In genomic region chr16:50183316-50183715, GRCh38 we compare ENCODE assay signal across 18 cellular contexts. TPM values are rescaled to one million over a fixed set of nuclear protein-coding genes. Genes with fewer than 3 reads are reported as not detected.
DNase-seq lines count a peak whose midpoint lies in the region; ATAC-seq, FAIRE-seq and TF ChIP-seq lines count a peak whose summit lies in the region.
"Had no signal": no experiment of that assay in that cellular context is flagged by ENCODE, and none has a peak within 500 bp of the region (broad histone marks: within the 10 kb centered on the region; RNA-seq: fewer than 3 reads in every experiment).

No MANE protein-coding gene starts in this region.

- H3K79me1 ChIP-seq in mesendoderm (ENCODE audit: low read length) = peaks cover 6% of the 10 kb centered on the region

- intact Hi-C loops in left cardiac atrium (cut with DNase I) (no loop called here), left ventricle myocardium inferior (cut with micrococcal nuclease) (no loop called here)

- no peak overlapping the region for H2BK5ac ChIP-seq in mesendoderm (ENCODE audit: low read length)

- H4K8ac ChIP-seq in mesendoderm (ENCODE audit: low read depth, low read length) = no peak overlapping the region

- H3K9ac ChIP-seq in astrocyte (ENCODE audit: low read length) (no peak overlapping the region), mesendoderm (ENCODE audit: low read length) (no peak overlapping the region)

- no peak overlapping the region for H3K56ac ChIP-seq in mesendoderm (ENCODE audit: low read length)

- H3K4ac ChIP-seq in mesendoderm (ENCODE audit: low read depth, low read length) = no peak overlapping the region

- H3K79me2 ChIP-seq in astrocyte (ENCODE audit: insufficient read depth, low read length) = peaks cover 56% of the 10 kb centered on the region
- peaks cover 2% of the 10 kb centered on the region for H3K79me2 ChIP-seq in mesendoderm (ENCODE audit: control insufficient read depth, insufficient read depth, low read length)

- peaks cover 32% of the 10 kb centered on the region for H3K4me1 ChIP-seq in left ventricle myocardium inferior
- H3K4me1 ChIP-seq in astrocyte (ENCODE audit: insufficient read depth, low read length) = peaks cover 17% of the 10 kb centered on the region
- H3K4me1 ChIP-seq in mesendoderm (ENCODE audit: control insufficient read depth, low read depth, low read length) = peaks cover 2% of the 10 kb centered on the region
- H3K4me1 ChIP-seq: colonic mucosa had no signal

- H3K18ac ChIP-seq in mesendoderm (ENCODE audit: low read length) = no peak overlapping the region

- H4K20me1 ChIP-seq in astrocyte (ENCODE audit: insufficient read depth, low read length) = peaks cover 23% of the 10 kb centered on the region

- H3K36me3 ChIP-seq in left ventricle myocardium inferior (no peaks in the 10 kb centered on the region), astrocyte (ENCODE audit: insufficient read depth, low read length) (no peaks in the 10 kb centered on the region), mesendoderm (ENCODE audit: control insufficient read depth, insufficient read depth, low read length) (no peaks in the 10 kb centered on the region)
- H3K36me3 ChIP-seq: colonic mucosa, tibial nerve had no signal

- H2AFZ ChIP-seq in astrocyte (ENCODE audit: low read depth, low read length) = no peak overlapping the region

- H3K36me3 Mint-ChIP-seq in astrocyte (ENCODE audit: low read depth, unreplicated experiment) (no peaks in the 10 kb centered on the region), type B pancreatic cell (peaks cover 3% of the 10 kb centered on the region)

- no CpG with 5 or more reads among the region's 4 CpGs for WGBS in mesendoderm (ENCODE audit: extremely low coverage, insufficient coverage, low lambda C conversion rate)

- H3K9me3 ChIP-seq in left ventricle myocardium inferior (replicated peaks) = no peaks in the 10 kb centered on the region
- no peaks in the 10 kb centered on the region for H3K9me3 ChIP-seq in astrocyte (ENCODE audit: insufficient read depth, low read depth, low read length)
- H3K9me3 ChIP-seq: colonic mucosa, tibial nerve had no signal

- no peak overlapping the region for H2AK5ac ChIP-seq in mesendoderm (ENCODE audit: low read length)

- H3K23ac ChIP-seq in mesendoderm (ENCODE audit: low read length) = no peak overlapping the region

- no peak for TF ChIP-seq CTCF in left ventricle myocardium inferior (IDR thresholded peaks at IDR 0.05; ENCODE audit: borderline replicate concordance)
- TF ChIP-seq CTCF in astrocyte (IDR thresholded peaks at IDR 0.05; ENCODE audit: insufficient read depth, low read depth, low read length) = no peak
- TF ChIP-seq CTCF in type B pancreatic cell (conservative IDR thresholded peaks at IDR 0.05) = no peak

- no peaks in the 10 kb centered on the region for H3K27me3 Mint-ChIP-seq in astrocyte (ENCODE audit: low read depth, unreplicated experiment)
- H3K27me3 Mint-ChIP-seq in type B pancreatic cell = no peaks in the 10 kb centered on the region
- H3K27me3 Mint-ChIP-seq: activated naive CD8-positive, alpha-beta T cell treated with anti-CD3 and anti-CD28 coated beads, Interleukin-2, amount 10 ng/mL, durations not matched to agents 7 days and 5 days had no signal

- H3K27me3 ChIP-seq in left ventricle myocardium inferior (ENCODE audit: low read depth) (no peaks in the 10 kb centered on the region), astrocyte (ENCODE audit: insufficient read depth, low read length) (no peaks in the 10 kb centered on the region), mesendoderm (ENCODE audit: insufficient read depth, low read length, poor library complexity) (no peaks in the 10 kb centered on the region)
- H3K27me3 ChIP-seq: colonic mucosa, tibial nerve had no signal

- H2BK120ac ChIP-seq in mesendoderm (ENCODE audit: low read depth, low read length) = no peak overlapping the region

- no peak overlapping the region for H3K27ac Mint-ChIP-seq in astrocyte (ENCODE audit: unreplicated experiment)
- H3K27ac Mint-ChIP-seq in type B pancreatic cell = no peak overlapping the region
- H3K27ac Mint-ChIP-seq: activated naive CD8-positive, alpha-beta T cell treated with anti-CD3 and anti-CD28 coated beads, Interleukin-2, amount 10 ng/mL, durations not matched to agents 7 days and 5 days had no signal

- H3K4me1 Mint-ChIP-seq in astrocyte (ENCODE audit: low read depth, unreplicated experiment) (peaks cover 19% of the 10 kb centered on the region), type B pancreatic cell (ENCODE audit: unreplicated experiment) (peaks cover 13% of the 10 kb centered on the region)

- peak overlapping the region; percentile 44 for H3K4me2 ChIP-seq in astrocyte (ENCODE audit: low read length)
- H3K4me2 ChIP-seq in mesendoderm (ENCODE audit: low read length) = no peak overlapping the region

- H3K9me3 Mint-ChIP-seq in astrocyte (ENCODE audit: unreplicated experiment) (no peaks in the 10 kb centered on the region), type B pancreatic cell (no peaks in the 10 kb centered on the region)
- H3K9me3 Mint-ChIP-seq: activated naive CD8-positive, alpha-beta T cell treated with anti-CD3 and anti-CD28 coated beads, Interleukin-2, amount 10 ng/mL, durations not matched to agents 7 days and 5 days had no signal

- H3K4me3 ChIP-seq in left ventricle myocardium inferior (no peak overlapping the region), astrocyte (ENCODE audit: insufficient read depth, low read depth, low read length) (no peak overlapping the region), mesendoderm (ENCODE audit: low read length) (no peak overlapping the region)
- H3K4me3 ChIP-seq: colonic mucosa, tibial nerve had no signal

- FAIRE-seq in astrocyte (lab: Jason Lieb, UNC) = no peak

- H3K27ac ChIP-seq in left ventricle myocardium inferior (replicated peaks) (no peak overlapping the region), astrocyte (ENCODE audit: low read depth, low read length) (peak overlapping the region; percentile 51), mesendoderm (ENCODE audit: low read depth, low read length) (no peak overlapping the region)
- H3K27ac ChIP-seq: colonic mucosa, tibial nerve had no signal

- H4K5ac ChIP-seq in mesendoderm (ENCODE audit: low read length) = no peak overlapping the region

- no peak for DNase-seq in left cardiac atrium
- DNase-seq in left ventricle myocardium inferior = no peak
- peak; percentile 95 for DNase-seq in astrocyte (ENCODE audit: low read depth)
- peak; percentile 38 for DNase-seq in glomerular visceral epithelial cell (ENCODE audit: extremely low spot score)
- no peak for DNase-seq in type B pancreatic cell (ENCODE audit: extremely low spot score, unreplicated experiment)
- no peak for DNase-seq in mesendoderm
- no peak for DNase-seq in NCI-H1105 (lab: John Stamatoyannopoulos, UW)
- DNase-seq: activated naive CD8-positive, alpha-beta T cell treated with anti-CD3 and anti-CD28 coated beads, Interleukin-2, amount 10 ng/mL, durations not matched to agents 7 days and 5 days; colonic mucosa; erythroblast; hippocampal formation; left colon; NCI-H2171; NCI-H82; stimulated activated CD4-positive, alpha-beta T cell treated with anti-CD3 and anti-CD28 coated beads, Interleukin-4, amount 100 ng/mL, for 1 hour had no signal

- H3K4me3 Mint-ChIP-seq in astrocyte (ENCODE audit: unreplicated experiment) (no peak overlapping the region), type B pancreatic cell (peak overlapping the region; percentile 1)
- H3K4me3 Mint-ChIP-seq: activated naive CD8-positive, alpha-beta T cell treated with anti-CD3 and anti-CD28 coated beads, Interleukin-2, amount 10 ng/mL, durations not matched to agents 7 days and 5 days had no signal

- ATAC-seq in left cardiac atrium (peak; percentile 27 to 80), HG03097 (IDR thresholded peaks at IDR 0.05; ENCODE audit: low FRiP score, unreplicated experiment) (no peak)
- ATAC-seq: activated CD4-positive, CD25-positive, alpha-beta regulatory T cell treated with anti-CD3 and anti-CD28 coated beads, Interleukin-2, amount 50 U/mL, for 24 hours; left colon had no signal

- no peak overlapping the region for H2BK15ac ChIP-seq in mesendoderm (replicated peaks; ENCODE audit: low read depth)

RNA-seq across cellular contexts. Expression of gene TENT4B, which starts 30.2 kb away (rescaled TPM):
- total RNA-seq in left cardiac atrium (1 to 10 TPM; 5.5 to 7.1 TPM), left ventricle myocardium inferior (7.5 TPM), astrocyte (16.1 and 17.0 TPM in 2 replicates), type B pancreatic cell (ENCODE audit: low replicate concordance) (13.1 and 14.1 TPM in 2 replicates)
- 10.7 TPM for polyA plus RNA-seq in mesendoderm (2013, experiment 1 of 2)
- polyA plus RNA-seq in mesendoderm (2013, experiment 2 of 2) = 10.4 TPM

Comparison
In these comparisons a context has a peak if more than half of its experiments do, and no peak if none do; other contexts are left out.
1. DNase-seq: peak in astrocyte (single experiment) and glomerular visceral epithelial cell (single experiment); none in left cardiac atrium (single experiment), left ventricle myocardium inferior (single experiment), type B pancreatic cell (single experiment), mesendoderm (single experiment) and NCI-H1105 (single experiment).